In genomic region chr6:25886066-25886465, GRCh38 we compare ENCODE assay signal across 32 cellular contexts. TPM values are rescaled to one million over a fixed set of nuclear protein-coding genes. Genes with fewer than 3 reads are reported as not detected.
"Had no signal": no experiment of that assay in that cellular context is flagged by ENCODE, and none has a peak within 500 bp of the region (broad histone marks: within the 10 kb centered on the region; RNA-seq: fewer than 3 reads in every experiment).

No MANE protein-coding gene starts in this region.

- H3K36me3 ChIP-seq: colonic mucosa, esophagus squamous epithelium, gastrocnemius medialis, heart right ventricle, left lung had no signal

- H3K9me3 ChIP-seq: colonic mucosa, esophagus squamous epithelium, gastrocnemius medialis, heart right ventricle, left lung had no signal

- H3K27ac Mint-ChIP-seq: dendritic cell treated with granulocyte-macrophage colony-stimulating factor and Interleukin-4, amounts not matched to agents 40 ng/mL and 50 ng/mL, for 4 days; effector memory CD8-positive, alpha-beta T cell; endodermal cell; naive thymus-derived CD4-positive, alpha-beta T cell had no signal

- H3K4me1 ChIP-seq: colonic mucosa, esophagus squamous epithelium, gastrocnemius medialis, left lung had no signal

- H3K27me3 ChIP-seq: colonic mucosa, gastrocnemius medialis had no signal

- H3K4me3 Mint-ChIP-seq: dendritic cell treated with granulocyte-macrophage colony-stimulating factor and Interleukin-4, amounts not matched to agents 40 ng/mL and 50 ng/mL, for 4 days; effector memory CD8-positive, alpha-beta T cell; endodermal cell; naive thymus-derived CD4-positive, alpha-beta T cell had no signal

- H3K27ac ChIP-seq: colonic mucosa, epithelial cell of prostate, esophagus squamous epithelium, gastrocnemius medialis, heart right ventricle, left lung had no signal

- H3K9me3 Mint-ChIP-seq: dendritic cell treated with granulocyte-macrophage colony-stimulating factor and Interleukin-4, amounts not matched to agents 40 ng/mL and 50 ng/mL, for 4 days; effector memory CD8-positive, alpha-beta T cell; endodermal cell; naive thymus-derived CD4-positive, alpha-beta T cell had no signal

- H3K4me3 ChIP-seq: colonic mucosa, esophagus squamous epithelium, gastrocnemius medialis, heart right ventricle, left lung, lung had no signal

- DNase-seq: colonic mucosa; cortex of kidney; effector CD8-positive, alpha-beta T cell; effector memory CD8-positive, alpha-beta T cell; endodermal cell; erythroblast; esophagus squamous epithelium; foreskin fibroblast; foreskin melanocyte; gastrocnemius medialis; glutamatergic neuron; head of caudate nucleus; heart right ventricle; hippocampal formation; left cardiac atrium; left lung; left ventricle myocardium superior; mesendoderm; midbrain; naive thymus-derived CD4-positive, alpha-beta T cell had no signal

- ATAC-seq: effector memory CD8-positive, alpha-beta T cell; esophagus mucosa; gastrocnemius medialis; heart right ventricle; left cardiac atrium; left lung; left ventricle myocardium superior; naive thymus-derived CD4-positive, alpha-beta T cell had no signal

- H3K27me3 Mint-ChIP-seq: effector memory CD8-positive, alpha-beta T cell had no signal

- H3K4me1 Mint-ChIP-seq: endodermal cell had no signal

RNA-seq across cellular contexts. Expression of gene SLC17A3, which starts 12.0 kb away (rescaled TPM):
- total RNA-seq: chondrocyte, colonic mucosa, dermis microvascular lymphatic vessel endothelial cell, endodermal cell, esophagus mucosa, esophagus squamous epithelium, glomerular endothelial cell, heart right ventricle, kidney epithelial cell, left cardiac atrium, left ventricle myocardium superior, lower leg skin, lung had no signal
- polyA plus RNA-seq: heart right ventricle; keratinocyte; lung; naive thymus-derived CD4-positive, alpha-beta T cell had no signal

RNA-seq across cellular contexts. Expression of gene SLC17A2, which starts 44.4 kb away (rescaled TPM):
- total RNA-seq: chondrocyte, colonic mucosa, dermis microvascular lymphatic vessel endothelial cell, endodermal cell, esophagus mucosa, esophagus squamous epithelium, glomerular endothelial cell, heart right ventricle, kidney epithelial cell, left cardiac atrium, left lung, left ventricle myocardium superior, lower leg skin, lung, mononuclear cell, mucosa of gallbladder had no signal
- polyA plus RNA-seq: heart right ventricle; keratinocyte; lung; naive thymus-derived CD4-positive, alpha-beta T cell had no signal

RNA-seq across cellular contexts. Expression of gene SLC17A1, which starts 54.2 kb away (rescaled TPM):
- total RNA-seq: chondrocyte; colonic mucosa; dermis microvascular lymphatic vessel endothelial cell; endodermal cell; esophagus mucosa; esophagus squamous epithelium; gastrocnemius medialis; glomerular endothelial cell; heart right ventricle; kidney epithelial cell; left cardiac atrium; left lung; left ventricle myocardium superior; lower leg skin; lung; mononuclear cell; naive thymus-derived CD4-positive, alpha-beta T cell had no signal
- polyA plus RNA-seq: heart right ventricle; keratinocyte; lung; naive thymus-derived CD4-positive, alpha-beta T cell had no signal
